In the genomic region with DNA sequence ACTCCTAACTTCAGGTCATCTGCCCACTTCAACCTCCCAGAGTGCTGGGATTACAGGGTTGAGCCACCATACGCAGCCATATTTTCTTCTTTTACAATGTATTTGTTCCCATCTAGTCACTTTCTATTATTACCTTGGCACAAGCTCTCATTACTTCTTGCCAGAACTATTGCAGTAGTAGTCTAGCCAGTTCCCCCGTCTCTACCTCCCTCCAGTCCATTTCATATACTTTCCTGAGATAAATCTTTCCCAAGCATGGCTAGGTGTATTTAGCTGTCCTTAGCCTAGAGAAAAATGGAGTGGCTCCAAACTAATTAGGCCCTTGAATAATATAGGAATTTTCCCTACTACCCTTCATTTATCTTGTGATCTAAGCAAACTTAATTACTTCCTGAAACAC, we compare ENCODE assay signal across 27 cellular contexts.
"Had no signal": no experiment of that assay in that cellular context is flagged by ENCODE, and none has a peak within 500 bp of the region (broad histone marks: within the 10 kb centered on the region; RNA-seq: fewer than 3 reads in every experiment).

No MANE protein-coding gene starts in this region.

- H3K27me3 ChIP-seq: ovary, right lobe of liver, sigmoid colon, stomach, thyroid gland, tibial nerve, upper lobe of left lung, vagina had no signal

- H3K36me3 ChIP-seq: ovary, right lobe of liver, sigmoid colon, stomach, thoracic aorta, thyroid gland, tibial nerve, upper lobe of left lung, vagina had no signal

- H3K4me1 ChIP-seq: parathyroid adenoma, psoas muscle, right lobe of liver, sigmoid colon, stomach, thyroid gland, tibial nerve, upper lobe of left lung, vagina had no signal

- H3K27ac Mint-ChIP-seq: naive thymus-derived CD8-positive, alpha-beta T cell; natural killer cell treated with Interleukin-12 subunit alpha and Interleukin-12 subunit beta and Interleukin-15 and Interleukin-18, amount 100 ng/mL, for 72 hours; progenitor cell of endocrine pancreas; stimulated activated effector memory CD8-positive, alpha-beta T cell treated with anti-CD3 and anti-CD28 coated beads, Interleukin-12 subunit alpha, Interleukin-12 subunit beta, amount 100 ng/mL, for 72 hours; stimulated activated naive B cell treated with anti-CD40 and anti-IgM and Interleukin-4, amounts not matched to agents 10 μg/mL and 1 μg/mL and 100 μg/mL, for 72 hours; stimulated activated naive CD8-positive, alpha-beta T cell treated with anti-CD3 and anti-CD28 coated beads, Interleukin-15, Interleukin-2, amounts not matched to agents 100 ng/mL and 50 ng/mL, for 24 hours had no signal

- H3K9me3 Mint-ChIP-seq: naive thymus-derived CD8-positive, alpha-beta T cell; natural killer cell treated with Interleukin-12 subunit alpha and Interleukin-12 subunit beta and Interleukin-15 and Interleukin-18, amount 100 ng/mL, for 72 hours; stimulated activated effector memory CD8-positive, alpha-beta T cell treated with anti-CD3 and anti-CD28 coated beads, Interleukin-12 subunit alpha, Interleukin-12 subunit beta, amount 100 ng/mL, for 72 hours; stimulated activated naive B cell treated with anti-CD40 and anti-IgM and Interleukin-4, amounts not matched to agents 10 μg/mL and 1 μg/mL and 100 μg/mL, for 72 hours; stimulated activated naive CD8-positive, alpha-beta T cell treated with anti-CD3 and anti-CD28 coated beads, Interleukin-15, Interleukin-2, amounts not matched to agents 100 ng/mL and 50 ng/mL, for 24 hours had no signal

- H3K27ac ChIP-seq: ovary, parathyroid adenoma, psoas muscle, right lobe of liver, sigmoid colon, stomach, thoracic aorta, thyroid gland, tibial nerve, upper lobe of left lung, vagina had no signal

- H3K27me3 Mint-ChIP-seq: naive thymus-derived CD8-positive, alpha-beta T cell; natural killer cell treated with Interleukin-12 subunit alpha and Interleukin-12 subunit beta and Interleukin-15 and Interleukin-18, amount 100 ng/mL, for 72 hours; progenitor cell of endocrine pancreas; stimulated activated naive B cell treated with anti-CD40 and anti-IgM and Interleukin-4, amounts not matched to agents 10 μg/mL and 1 μg/mL and 100 μg/mL, for 72 hours; stimulated activated naive CD8-positive, alpha-beta T cell treated with anti-CD3 and anti-CD28 coated beads, Interleukin-15, Interleukin-2, amounts not matched to agents 100 ng/mL and 50 ng/mL, for 24 hours had no signal

- H3K36me3 Mint-ChIP-seq: natural killer cell treated with Interleukin-12 subunit alpha and Interleukin-12 subunit beta and Interleukin-15 and Interleukin-18, amount 100 ng/mL, for 72 hours; stimulated activated effector memory CD8-positive, alpha-beta T cell treated with anti-CD3 and anti-CD28 coated beads, Interleukin-12 subunit alpha, Interleukin-12 subunit beta, amount 100 ng/mL, for 72 hours; stimulated activated naive B cell treated with anti-CD40 and anti-IgM and Interleukin-4, amounts not matched to agents 10 μg/mL and 1 μg/mL and 100 μg/mL, for 72 hours had no signal

- H3K9me3 ChIP-seq: ovary, psoas muscle, right lobe of liver, sigmoid colon, stomach, thoracic aorta, thyroid gland, tibial nerve, upper lobe of left lung, vagina had no signal

- ATAC-seq: naive thymus-derived CD8-positive, alpha-beta T cell; natural killer cell treated with Interleukin-12 subunit alpha and Interleukin-12 subunit beta and Interleukin-15 and Interleukin-18, amount 100 ng/mL, for 72 hours; right cardiac atrium; right lobe of liver; stimulated activated effector memory CD8-positive, alpha-beta T cell treated with anti-CD3 and anti-CD28 coated beads, Interleukin-12 subunit alpha, Interleukin-12 subunit beta, amount 100 ng/mL, for 72 hours; stimulated activated naive B cell treated with anti-CD40 and anti-IgM and Interleukin-4, amounts not matched to agents 10 μg/mL and 1 μg/mL and 100 μg/mL, for 72 hours had no signal

- H3K4me3 ChIP-seq: ovary, psoas muscle, right lobe of liver, sigmoid colon, stomach, thoracic aorta, thyroid gland, tibial nerve, upper lobe of left lung, vagina had no signal

- DNase-seq: naive thymus-derived CD8-positive, alpha-beta T cell; occipital lobe; ovary; posterior cingulate gyrus; psoas muscle; right cardiac atrium; right lobe of liver; sigmoid colon; small intestine; stimulated activated CD4-positive, alpha-beta T cell treated with anti-CD3 and anti-CD28 coated beads, Interleukin-15, amount 100 ng/mL, for 24 hours; stimulated activated CD4-positive, alpha-beta T cell treated with anti-CD3 and anti-CD28 coated beads, Interleukin-2, amount 100 ng/mL, for 24 hours; stimulated activated CD4-positive, alpha-beta T cell treated with anti-CD3 and anti-CD28 coated beads, Interleukin-2, amount 100 ng/mL, for 48 hours; stimulated activated CD4-positive, alpha-beta T cell treated with anti-CD3 and anti-CD28 coated beads, Interleukin-4, amount 100 ng/mL, for 24 hours; stimulated activated naive B cell treated with anti-CD40 and anti-IgM and Interleukin-4, amounts not matched to agents 10 μg/mL and 1 μg/mL and 100 μg/mL, for 72 hours; stimulated activated naive CD4-positive, alpha-beta T cell treated with Interleukin-2 at 50 U/mL for 16 hours; stomach; thyroid gland; trophoblast cell; upper lobe of left lung had no signal

- H3K4me3 Mint-ChIP-seq: naive thymus-derived CD8-positive, alpha-beta T cell; natural killer cell treated with Interleukin-12 subunit alpha and Interleukin-12 subunit beta and Interleukin-15 and Interleukin-18, amount 100 ng/mL, for 72 hours; stimulated activated effector memory CD8-positive, alpha-beta T cell treated with anti-CD3 and anti-CD28 coated beads, Interleukin-12 subunit alpha, Interleukin-12 subunit beta, amount 100 ng/mL, for 72 hours; stimulated activated naive B cell treated with anti-CD40 and anti-IgM and Interleukin-4, amounts not matched to agents 10 μg/mL and 1 μg/mL and 100 μg/mL, for 72 hours; stimulated activated naive CD8-positive, alpha-beta T cell treated with anti-CD3 and anti-CD28 coated beads, Interleukin-15, Interleukin-2, amounts not matched to agents 100 ng/mL and 50 ng/mL, for 24 hours had no signal

- H3K4me1 Mint-ChIP-seq: naive thymus-derived CD8-positive, alpha-beta T cell; stimulated activated effector memory CD8-positive, alpha-beta T cell treated with anti-CD3 and anti-CD28 coated beads, Interleukin-12 subunit alpha, Interleukin-12 subunit beta, amount 100 ng/mL, for 72 hours; stimulated activated naive B cell treated with anti-CD40 and anti-IgM and Interleukin-4, amounts not matched to agents 10 μg/mL and 1 μg/mL and 100 μg/mL, for 72 hours had no signal
